Comparison of ENCODE assay signal across 10 cellular contexts in the genomic region with DNA sequence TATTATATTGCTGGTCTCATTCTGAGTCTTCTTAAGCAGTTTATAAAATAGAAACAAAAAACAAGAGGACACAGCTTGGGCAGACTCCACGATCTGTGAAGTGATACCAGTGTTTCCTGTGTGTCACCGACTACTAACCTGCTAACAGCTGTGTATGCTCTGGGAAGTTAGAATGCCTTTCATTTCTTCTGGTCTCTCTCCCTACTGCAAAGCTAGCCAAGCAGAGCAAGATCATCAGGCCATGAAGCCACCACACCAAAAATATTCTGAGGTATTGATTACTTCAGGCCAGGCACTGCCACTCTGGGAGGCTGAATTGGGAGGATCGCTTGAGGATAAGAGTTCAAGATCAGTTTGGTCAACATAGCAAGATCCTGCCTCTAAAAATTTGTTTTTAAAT. TPM values are rescaled to one million over a fixed set of nuclear protein-coding genes. Genes with fewer than 3 reads are reported as not detected.
DNase-seq lines count a peak whose midpoint lies in the region; ATAC-seq and TF ChIP-seq lines count a peak whose summit lies in the region.
"Had no signal": no experiment of that assay in that cellular context is flagged by ENCODE, and none has a peak within 500 bp of the region (broad histone marks: within the 10 kb centered on the region; RNA-seq: fewer than 3 reads in every experiment).

No MANE protein-coding gene starts in this region.

- peaks cover 16% of the 10 kb centered on the region for H3K4me1 Mint-ChIP-seq in T-helper 2 cell treated with Interferon-gamma antibody and Interleukin-4, amounts not matched to agents 5 μg/mL and 100 μg/mL, for 36 hours (ENCODE audit: low read depth)
- peaks cover 3% of the 10 kb centered on the region for H3K4me1 Mint-ChIP-seq in type B pancreatic cell (ENCODE audit: unreplicated experiment)

- DNase-seq in stimulated activated CD4-positive, alpha-beta T cell treated with anti-CD3 and anti-CD28 coated beads, Interleukin-4, amount 100 ng/mL, for 24 hours = peak; percentile 12
- no peak for DNase-seq in stimulated activated CD4-positive, alpha-beta T cell treated with anti-CD3 and anti-CD28 coated beads, Interleukin-4, amount 100 ng/mL, for 4 hours
- no peak for DNase-seq in T-helper 2 cell treated with Interferon-gamma antibody and Interleukin-4, amounts not matched to agents 5 μg/mL and 100 μg/mL, for 36 hours (ENCODE audit: low spot score)
- DNase-seq in type B pancreatic cell (ENCODE audit: extremely low spot score, unreplicated experiment) (no peak), GM03348 (ENCODE audit: low spot score) (no peak), DMS153 treated with DMSO at 0.1 percent for 48 hours (lab: John Stamatoyannopoulos, UW; ENCODE audit: unreplicated experiment) (no peak), uterus (no peak)
- DNase-seq: NCI-H1417 treated with DMSO at 0.1 percent for 48 hours, tibial artery had no signal

- H3K36me3 ChIP-seq in uterus = no peaks in the 10 kb centered on the region

- peak; percentile 75 for ATAC-seq in HG02870 (IDR thresholded peaks at IDR 0.05; ENCODE audit: unreplicated experiment)

- intact Hi-C loops in uterus (cut with DNase I; ENCODE audit: low total_unique reads) = no loop called here

- H3K4me3 Mint-ChIP-seq in T-helper 2 cell treated with Interferon-gamma antibody and Interleukin-4, amounts not matched to agents 5 μg/mL and 100 μg/mL, for 36 hours = peak overlapping the region; percentile 50
- H3K4me3 Mint-ChIP-seq in type B pancreatic cell = no peak overlapping the region

- no peak overlapping the region for H3K4me3 ChIP-seq in uterus
- H3K4me3 ChIP-seq: tibial artery had no signal

- no peak for TF ChIP-seq POLR2A in uterus (IDR thresholded peaks at IDR 0.05)

- no peak overlapping the region for H3K27ac ChIP-seq in uterus
- H3K27ac ChIP-seq: tibial artery had no signal

- H3K27ac Mint-ChIP-seq in T-helper 2 cell treated with Interferon-gamma antibody and Interleukin-4, amounts not matched to agents 5 μg/mL and 100 μg/mL, for 36 hours = peak overlapping the region; percentile 73
- H3K27ac Mint-ChIP-seq in type B pancreatic cell = peak overlapping the region; percentile 36

- no peaks in the 10 kb centered on the region for H3K9me3 ChIP-seq in uterus
- H3K9me3 ChIP-seq: tibial artery had no signal

- no peak for TF ChIP-seq CTCF in type B pancreatic cell (conservative IDR thresholded peaks at IDR 0.05)
- TF ChIP-seq CTCF in uterus (IDR thresholded peaks at IDR 0.05) = no peak

- H3K27me3 ChIP-seq in uterus = no peaks in the 10 kb centered on the region
- H3K27me3 ChIP-seq: tibial artery had no signal

- no peaks in the 10 kb centered on the region for H3K4me1 ChIP-seq in uterus

- H3K27me3 Mint-ChIP-seq in T-helper 2 cell treated with Interferon-gamma antibody and Interleukin-4, amounts not matched to agents 5 μg/mL and 100 μg/mL, for 36 hours (ENCODE audit: low read depth) = no peaks in the 10 kb centered on the region
- no peaks in the 10 kb centered on the region for H3K27me3 Mint-ChIP-seq in type B pancreatic cell

- H3K36me3 Mint-ChIP-seq in T-helper 2 cell treated with Interferon-gamma antibody and Interleukin-4, amounts not matched to agents 5 μg/mL and 100 μg/mL, for 36 hours (ENCODE audit: low read depth) = peaks cover 24% of the 10 kb centered on the region
- H3K36me3 Mint-ChIP-seq in type B pancreatic cell = peaks cover 26% of the 10 kb centered on the region

- no peaks in the 10 kb centered on the region for H3K9me3 Mint-ChIP-seq in T-helper 2 cell treated with Interferon-gamma antibody and Interleukin-4, amounts not matched to agents 5 μg/mL and 100 μg/mL, for 36 hours
- no peaks in the 10 kb centered on the region for H3K9me3 Mint-ChIP-seq in type B pancreatic cell

RNA-seq across cellular contexts. Expression of gene SMIM29, which starts 46.9 kb away (rescaled TPM):
- total RNA-seq in type B pancreatic cell (ENCODE audit: low replicate concordance) (16.0 and 20.8 TPM in 2 replicates), uterus (10 to 100 TPM in 3 of 4 donors, 1 to 10 TPM in 1; 5.2 to 44.3 (median 20.0) TPM)

RNA-seq across cellular contexts. Expression of gene HMGA1, which starts 59.0 kb away (rescaled TPM):
- total RNA-seq in type B pancreatic cell (ENCODE audit: low replicate concordance) (244 and 355 TPM in 2 replicates), uterus (10 to 100 TPM in 2 of 4 donors, 1 to 10 TPM in 1, under 1 TPM in 1; 0.51 to 24.4 (median 13.5) TPM)
